In genomic region chr1:24274203-24275103, GRCh38 we compare ENCODE assay signal across 1 cellular context. TPM values are rescaled to one million over a fixed set of nuclear protein-coding genes. Genes with fewer than 3 reads are reported as not detected.
"Had no signal": no experiment of that assay in that cellular context is flagged by ENCODE, and none has a peak within 500 bp of the region (broad histone marks: within the 10 kb centered on the region; RNA-seq: fewer than 3 reads in every experiment).

No MANE protein-coding gene starts in this region.

RNA-seq across cellular contexts. Expression of gene GRHL3, which starts 44.7 kb away (rescaled TPM):
- total RNA-seq: IMR-90 had no signal
- polyA plus RNA-seq: IMR-90 had no signal
